In the genomic region with DNA sequence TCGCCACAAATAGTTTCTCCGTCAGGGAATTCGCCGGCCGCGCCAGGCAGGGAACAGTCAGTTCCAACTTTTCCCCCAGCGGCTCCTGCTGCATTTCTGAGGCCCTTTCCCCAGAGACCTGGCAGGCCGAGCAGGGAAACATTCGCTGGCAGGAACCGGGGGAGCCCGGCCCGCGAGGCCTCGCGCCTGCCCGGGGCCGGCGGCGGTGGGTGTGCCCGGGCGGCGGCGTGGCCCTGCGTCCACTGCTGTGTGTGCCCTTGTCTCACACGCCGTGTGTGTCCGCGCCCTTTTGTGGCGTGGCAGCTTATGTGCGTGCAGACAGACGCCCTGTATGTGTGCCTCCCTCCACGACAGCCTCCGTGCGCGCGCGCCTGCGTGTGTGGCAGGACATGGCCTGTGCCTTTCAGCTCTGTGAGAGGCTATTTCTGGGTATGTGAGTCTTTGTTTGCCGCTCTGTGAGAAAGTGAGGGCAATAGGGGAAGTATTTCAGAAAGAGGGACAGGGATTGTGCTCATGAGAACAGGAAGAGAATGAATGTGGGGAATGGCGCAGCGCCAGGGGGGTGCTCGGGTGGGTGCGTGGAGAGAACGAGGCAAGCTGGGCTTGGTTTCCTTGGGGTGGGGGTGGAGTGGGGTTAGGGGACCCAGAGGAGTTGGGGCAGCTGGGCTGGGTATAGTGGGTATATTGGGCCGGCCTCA, we compare ENCODE assay signal across 8 cellular contexts. TPM values are rescaled to one million over a fixed set of nuclear protein-coding genes. Genes with fewer than 3 reads are reported as not detected.
DNase-seq lines count a peak whose midpoint lies in the region; ATAC-seq and TF ChIP-seq lines count a peak whose summit lies in the region.

No MANE protein-coding gene starts in this region.

- peaks cover 44% of the 10 kb centered on the region for H3K4me1 Mint-ChIP-seq in T-helper 17 cell
- H3K4me1 Mint-ChIP-seq in stimulated activated naive CD8-positive, alpha-beta T cell treated with anti-CD3 and anti-CD28 coated beads, Interleukin-15, Interleukin-2, amounts not matched to agents 100 ng/mL and 50 ng/mL, for 24 hours (ENCODE audit: low read depth): peaks cover 41% of the 10 kb centered on the region

- 11% methylated on average over 45 of the region's 45 CpGs for WGBS in liver

- peak overlapping the region; percentile 91 for H3K4me3 Mint-ChIP-seq in T-helper 17 cell
- H3K4me3 Mint-ChIP-seq in stimulated activated naive CD8-positive, alpha-beta T cell treated with anti-CD3 and anti-CD28 coated beads, Interleukin-15, Interleukin-2, amounts not matched to agents 100 ng/mL and 50 ng/mL, for 24 hours: peak overlapping the region; percentile 75

- no peak for TF ChIP-seq RAD21 in liver (IDR thresholded peaks at IDR 0.05)

- H3K9me3 ChIP-seq in A673 (ENCODE audit: low read depth, low read length, poor library complexity, severe bottlenecking): no peaks in the 10 kb centered on the region
- no peaks in the 10 kb centered on the region for H3K9me3 ChIP-seq in T-helper 17 cell (ENCODE audit: control insufficient read depth, low read length, poor library complexity, severe bottlenecking)
- no peaks in the 10 kb centered on the region for H3K9me3 ChIP-seq in liver (ENCODE audit: control insufficient read depth in 4 of 4, low read length in 3 of 4)

- peak overlapping the region; percentile 68 for H3K4me3 ChIP-seq in A673 (ENCODE audit: low read depth, low read length, poor library complexity, severe bottlenecking)
- H3K4me3 ChIP-seq in dorsolateral prefrontal cortex: peak overlapping the region; percentile 19 to 74 (median 60)
- H3K4me3 ChIP-seq in liver (ENCODE audit: low read depth in 1 of 3, low read length in 3 of 3): peak overlapping the region in 2 of 3 donors; percentile 30 to 55

- POLR2A ChIA-PET in A673 (lab: Charles Lee; ENCODE audit: low non-redundant PET): no interaction called here

- H3K27ac Mint-ChIP-seq in T-helper 17 cell: no peak overlapping the region
- H3K27ac Mint-ChIP-seq in stimulated activated naive CD8-positive, alpha-beta T cell treated with anti-CD3 and anti-CD28 coated beads, Interleukin-15, Interleukin-2, amounts not matched to agents 100 ng/mL and 50 ng/mL, for 24 hours: no peak overlapping the region

- no peak overlapping the region for H3K9ac ChIP-seq in liver (ENCODE audit: low read depth in 1 of 2, low read length in 2 of 2)

- peaks cover 68% of the 10 kb centered on the region for H3K4me1 ChIP-seq in A673 (ENCODE audit: insufficient read depth, low read length, poor library complexity, severe bottlenecking)
- H3K4me1 ChIP-seq in liver (ENCODE audit: control insufficient read depth in 4 of 4, insufficient read depth in 4 of 4, low read length in 3 of 4): peaks cover 11 to 28% (median 21%) of the 10 kb centered on the region in 4 donors

- TF ChIP-seq CTCF in A673 (conservative IDR thresholded peaks at IDR 0.05; ENCODE audit: low read depth, low read length) (no peak), GM20000 (IDR thresholded peaks at IDR 0.05; ENCODE audit: extremely low read depth, missing control alignments) (no peak), dorsolateral prefrontal cortex (IDR thresholded peaks at IDR 0.05 in 54 of 56, conservative IDR thresholded peaks at IDR 0.05 in 2 of 56; ENCODE audit: low read depth in 1 of 56, partially characterized antibody in 56 of 56) (peak in 3 of 56 donors; percentile 18 to 27 (median 18)), liver (IDR thresholded peaks at IDR 0.05; ENCODE audit: low read depth, low read length, missing input control) (no peak)

- CTCF ChIA-PET in A673 (lab: Charles Lee): no interaction called here

- no peaks in the 10 kb centered on the region for H3K9me3 Mint-ChIP-seq in stimulated activated naive CD8-positive, alpha-beta T cell treated with anti-CD3 and anti-CD28 coated beads, Interleukin-15, Interleukin-2, amounts not matched to agents 100 ng/mL and 50 ng/mL, for 24 hours

- H3K27me3 ChIP-seq in A673 (replicated peaks; ENCODE audit: insufficient read depth, low read depth, low read length, poor library complexity): no peaks in the 10 kb centered on the region
- H3K27me3 ChIP-seq in dorsolateral prefrontal cortex: no peaks in the 10 kb centered on the region
- H3K27me3 ChIP-seq in liver (ENCODE audit: control insufficient read depth in 4 of 4, insufficient read depth in 4 of 4, low read length in 3 of 4): peaks cover 0 to 10% (median 0%) of the 10 kb centered on the region in 4 donors

- peaks cover 59% of the 10 kb centered on the region for H3K27me3 Mint-ChIP-seq in T-helper 17 cell
- peaks cover 51% of the 10 kb centered on the region for H3K27me3 Mint-ChIP-seq in stimulated activated naive CD8-positive, alpha-beta T cell treated with anti-CD3 and anti-CD28 coated beads, Interleukin-15, Interleukin-2, amounts not matched to agents 100 ng/mL and 50 ng/mL, for 24 hours

- intact Hi-C loops in A673 (cut with micrococcal nuclease; ENCODE audit: unreplicated experiment): loop anchor here (2.0 kb wide), 1 partner anchor 54 kb away; no protein-coding TSS in a partner anchor
- intact Hi-C loops in dorsolateral prefrontal cortex (cut with DNase I): no loop called here

- DNase-seq in A673 (ENCODE audit: low spot score): peak; percentile 78
- DNase-seq in GM20000 (ENCODE audit: low spot score): peak; percentile 63
- DNase-seq in T-helper 17 cell: no peak
- peak in 6 of 10 donors; percentile 53 to 70 (median 62) for DNase-seq in dorsolateral prefrontal cortex
- DNase-seq in OCI-M2 (lab: John Stamatoyannopoulos, UW; ENCODE audit: unreplicated experiment): no peak

- BruUV-seq in A673 (replicated peaks; lab: Mats Ljungman, UMichigan): no TSS peak

- ATAC-seq in T-helper 17 cell (peak; percentile 43), HG03280 (IDR thresholded peaks at IDR 0.05; ENCODE audit: unreplicated experiment) (no peak)

- H3K27ac ChIP-seq in A673 (ENCODE audit: low read depth, low read length, poor library complexity, severe bottlenecking): peak overlapping the region; percentile 80
- H3K27ac ChIP-seq in dorsolateral prefrontal cortex: peak overlapping the region in 58 of 59 donors; percentile 29 to 97 (median 87)
- H3K27ac ChIP-seq in liver (ENCODE audit: low read depth in 1 of 2, low read length in 2 of 2): peak overlapping the region; percentile 63 to 73

- peaks cover 16% of the 10 kb centered on the region for H3K36me3 Mint-ChIP-seq in T-helper 17 cell (ENCODE audit: low read depth)
- H3K36me3 Mint-ChIP-seq in stimulated activated naive CD8-positive, alpha-beta T cell treated with anti-CD3 and anti-CD28 coated beads, Interleukin-15, Interleukin-2, amounts not matched to agents 100 ng/mL and 50 ng/mL, for 24 hours (ENCODE audit: low read depth): no peaks in the 10 kb centered on the region

- no peaks in the 10 kb centered on the region for H3K36me3 ChIP-seq in A673 (ENCODE audit: insufficient read depth, low read length, poor library complexity, severe bottlenecking)
- no peaks in the 10 kb centered on the region for H3K36me3 ChIP-seq in liver (ENCODE audit: control insufficient read depth in 4 of 4, insufficient read depth in 3 of 4, low read depth in 1 of 4, low read length in 3 of 4)

TF ChIP-seq in liver, 16 proteins besides CTCF, POLR2A, EP300 and RAD21:
- TF ChIP-seq, protein P1, sequence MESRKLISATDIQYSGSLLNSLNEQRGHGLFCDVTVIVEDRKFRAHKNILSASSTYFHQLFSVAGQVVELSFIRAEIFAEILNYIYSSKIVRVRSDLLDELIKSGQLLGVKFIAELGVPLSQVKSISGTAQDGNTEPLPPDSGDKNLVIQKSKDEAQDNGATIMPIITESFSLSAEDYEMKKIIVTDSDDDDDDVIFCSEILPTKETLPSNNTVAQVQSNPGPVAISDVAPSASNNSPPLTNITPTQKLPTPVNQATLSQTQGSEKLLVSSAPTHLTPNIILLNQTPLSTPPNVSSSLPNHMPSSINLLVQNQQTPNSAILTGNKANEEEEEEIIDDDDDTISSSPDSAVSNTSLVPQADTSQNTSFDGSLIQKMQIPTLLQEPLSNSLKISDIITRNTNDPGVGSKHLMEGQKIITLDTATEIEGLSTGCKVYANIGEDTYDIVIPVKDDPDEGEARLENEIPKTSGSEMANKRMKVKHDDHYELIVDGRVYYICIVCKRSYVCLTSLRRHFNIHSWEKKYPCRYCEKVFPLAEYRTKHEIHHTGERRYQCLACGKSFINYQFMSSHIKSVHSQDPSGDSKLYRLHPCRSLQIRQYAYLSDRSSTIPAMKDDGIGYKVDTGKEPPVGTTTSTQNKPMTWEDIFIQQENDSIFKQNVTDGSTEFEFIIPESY (IDR thresholded peaks at IDR 0.05): no peak
- TF ChIP-seq YY1 (IDR thresholded peaks at IDR 0.05) (no peak), HNF4A (conservative IDR thresholded peaks at IDR 0.05) (no peak), RXRA (IDR thresholded peaks at IDR 0.05) (no peak), EGR1 (IDR thresholded peaks at IDR 0.05; ENCODE audit: low read depth in 2 of 2) (no peak), FOXA1 (IDR thresholded peaks at IDR 0.05) (no peak), NR2F2 (IDR thresholded peaks at IDR 0.05) (no peak), JUND (IDR thresholded peaks at IDR 0.05) (no peak), TAF1 (conservative IDR thresholded peaks at IDR 0.05) (no peak)

RNA-seq across cellular contexts. Expression of gene SMARCD3, which starts 0.7 kb away (rescaled TPM):
- total RNA-seq in A673 (2021): 44.8 and 52.1 TPM in 2 replicates
- total RNA-seq in T-helper 17 cell: 10 to 100 TPM in 1 of 2 donors, 1 to 10 TPM in 1; 9.8 to 10.7 TPM
- total RNA-seq in dorsolateral prefrontal cortex: 100 to 1,000 TPM in 117 of 120 experiments, 10 to 100 TPM in 3; 80.4 to 252 (median 137) TPM
- 1 to 10 TPM; 2.1 to 5.6 TPM for total RNA-seq in liver
- polyA plus RNA-seq in liver: 1 to 10 TPM; 1.8 to 2.2 TPM

RNA-seq across cellular contexts. Expression of gene CHPF2, which starts 16.9 kb away (rescaled TPM):
- 22.5 and 27.1 TPM in 2 replicates for total RNA-seq in A673 (2021)
- 10 to 100 TPM; 39.4 to 41.6 TPM for total RNA-seq in T-helper 17 cell
- 10 to 100 TPM; 23.2 to 51.4 (median 35.6) TPM for total RNA-seq in dorsolateral prefrontal cortex
- total RNA-seq in liver: 10 to 100 TPM; 16.7 to 19.7 TPM
- polyA plus RNA-seq in liver: 10 to 100 TPM in 1 of 2 donors, 1 to 10 TPM in 1; 4.1 to 19.5 TPM

RNA-seq across cellular contexts. Expression of gene ABCF2, which starts 22.2 kb away (rescaled TPM):
- 65.5 and 69.0 TPM in 2 replicates for total RNA-seq in A673 (2021)
- total RNA-seq in T-helper 17 cell: 10 to 100 TPM; 24.2 to 26.7 TPM
- 10 to 100 TPM; 21.6 to 63.3 (median 47.2) TPM for total RNA-seq in dorsolateral prefrontal cortex
- 10 to 100 TPM; 11.2 to 15.6 TPM for total RNA-seq in liver
- 1 to 10 TPM; 6.3 to 9.9 TPM for polyA plus RNA-seq in liver

RNA-seq across cellular contexts. Expression of gene H2BK1, which starts 38.9 kb away (rescaled TPM):
- total RNA-seq in A673 (2021) (not detected in 2 replicates), T-helper 17 cell (1 to 10 TPM; 1.0 to 4.1 TPM), dorsolateral prefrontal cortex (1 to 10 TPM in 5 of 120 experiments, not detected in 115; 1.5 to 3.0 (median 1.6) TPM), liver (not detected)
- polyA plus RNA-seq in liver: not detected

Comparison
In these comparisons a context has a peak if more than half of its experiments do, and no peak if none do; other contexts are left out.
1. DNase-seq: peak in A673 (single experiment), GM20000 (single experiment) and dorsolateral prefrontal cortex (6 of 10); none in T-helper 17 cell (0 of 3) and OCI-M2 (single experiment).
2. Peak in every context shown above with its lines, with median percentiles within 50 percentile points of each other: H3K27ac ChIP-seq and H3K4me3 ChIP-seq.